ENCODE assay signal across 25 cellular contexts in genomic region chr5:12743582-12743981, GRCh38.
"Had no signal": no experiment of that assay in that cellular context is flagged by ENCODE, and none has a peak within 500 bp of the region (broad histone marks: within the 10 kb centered on the region; RNA-seq: fewer than 3 reads in every experiment).

No MANE protein-coding gene starts in this region.

- H3K4me3 Mint-ChIP-seq: dendritic cell treated with granulocyte-macrophage colony-stimulating factor and Interleukin-4, amounts not matched to agents 40 ng/mL and 50 ng/mL, for 4 days; effector memory CD8-positive, alpha-beta T cell had no signal

- H3K4me1 ChIP-seq: colonic mucosa, esophagus muscularis mucosa, esophagus squamous epithelium, foreskin keratinocyte, gastrocnemius medialis, gastroesophageal sphincter, heart left ventricle, heart right ventricle had no signal

- ATAC-seq: effector memory CD8-positive, alpha-beta T cell; esophagus mucosa; foreskin keratinocyte; gastrocnemius medialis; gastroesophageal sphincter; heart left ventricle; heart right ventricle had no signal

- H3K27me3 ChIP-seq: colonic mucosa, dorsolateral prefrontal cortex, esophagus muscularis mucosa, esophagus squamous epithelium, foreskin keratinocyte, gastrocnemius medialis, gastroesophageal sphincter, heart left ventricle, heart right ventricle had no signal

- H3K36me3 ChIP-seq: colonic mucosa, esophagus muscularis mucosa, esophagus squamous epithelium, gastrocnemius medialis, gastroesophageal sphincter, heart left ventricle, heart right ventricle had no signal

- H3K27ac ChIP-seq: colonic mucosa, coronary artery, dorsolateral prefrontal cortex, epithelial cell of prostate, esophagus muscularis mucosa, esophagus squamous epithelium, foreskin keratinocyte, gastrocnemius medialis, gastroesophageal sphincter, heart left ventricle, heart right ventricle had no signal

- H3K4me3 ChIP-seq: colonic mucosa, coronary artery, dorsolateral prefrontal cortex, esophagus muscularis mucosa, esophagus squamous epithelium, gastrocnemius medialis, gastroesophageal sphincter, heart left ventricle, heart right ventricle had no signal

- H3K9me3 ChIP-seq: colonic mucosa, esophagus muscularis mucosa, esophagus squamous epithelium, gastrocnemius medialis, gastroesophageal sphincter, heart left ventricle had no signal

- H3K27ac Mint-ChIP-seq: dendritic cell treated with granulocyte-macrophage colony-stimulating factor and Interleukin-4, amounts not matched to agents 40 ng/mL and 50 ng/mL, for 4 days; effector memory CD8-positive, alpha-beta T cell had no signal

- FAIRE-seq: endometrium, endothelial cell of umbilical vein had no signal

- H3K27me3 Mint-ChIP-seq: dendritic cell treated with granulocyte-macrophage colony-stimulating factor and Interleukin-4, amounts not matched to agents 40 ng/mL and 50 ng/mL, for 4 days; effector memory CD8-positive, alpha-beta T cell had no signal

- DNase-seq: colonic mucosa; cortex of kidney; dermis blood vessel endothelial cell; dorsolateral prefrontal cortex; effector CD4-positive, alpha-beta T cell; effector CD8-positive, alpha-beta T cell; effector memory CD4-positive, alpha-beta T cell; effector memory CD8-positive, alpha-beta T cell; erythroblast; esophagus squamous epithelium; foreskin fibroblast; foreskin keratinocyte; foreskin melanocyte; gastrocnemius medialis; glutamatergic neuron; heart left ventricle; heart right ventricle had no signal
